In genomic region chr19:2048104-2048958, GRCh38 we compare ENCODE assay signal across 8 cellular contexts. TPM values are rescaled to one million over a fixed set of nuclear protein-coding genes. Genes with fewer than 3 reads are reported as not detected.
A peak's percentile ranks its signal among the peaks of the same experiment; 100 is the strongest.
DNase-seq lines count a peak whose midpoint lies in the region; ATAC-seq and TF ChIP-seq lines count a peak whose summit lies in the region.

No MANE protein-coding gene starts in this region.

- intact Hi-C loops in esophagus squamous epithelium (cut with DNase I) = no loop called here

- H4K20me1 ChIP-seq in DND-41 (ENCODE audit: insufficient read depth, low read length) = peaks cover 65% of the 10 kb centered on the region

- no peaks in the 10 kb centered on the region for H3K27me3 ChIP-seq in DND-41 (ENCODE audit: insufficient read depth, low read length, poor library complexity)
- H3K27me3 ChIP-seq in esophagus squamous epithelium = no peaks in the 10 kb centered on the region

- H3K9me3 ChIP-seq in DND-41 (ENCODE audit: insufficient read depth, low read length, severe bottlenecking) = no peaks in the 10 kb centered on the region
- H3K9me3 ChIP-seq in esophagus squamous epithelium = no peaks in the 10 kb centered on the region

- peaks cover 50% of the 10 kb centered on the region for H3K79me2 ChIP-seq in DND-41 (ENCODE audit: insufficient read depth, low read length)

- H2AFZ ChIP-seq in DND-41 (ENCODE audit: low read depth, low read length) = no peak overlapping the region

- DNase-seq in DND-41 = no peak
- DNase-seq in T-cell = no peak
- DNase-seq in esophagus squamous epithelium (lab: John Stamatoyannopoulos, UW) = no peak
- DNase-seq in retinal pigment epithelial cell (ENCODE audit: low read depth) = no peak
- no peak for DNase-seq in activated CD4-positive, CD25-positive, alpha-beta regulatory T cell treated with anti-CD3 and anti-CD28 coated beads, Interleukin-2, amount 50 U/mL, for 72 hours
- no peak for DNase-seq in occipital lobe (lab: John Stamatoyannopoulos, UW)
- no peak for DNase-seq in activated effector memory CD4-positive, alpha-beta T cell treated with Interleukin-2 at 50 U/mL for 16 hours

- peak overlapping the region; percentile 75 to 81 (median 78) for H3K4me3 Mint-ChIP-seq in T-cell

- peak overlapping the region in 1 of 2 experiments; percentile 89; a peak in 1 of 4 replicates for H3K4me3 ChIP-seq in DND-41 (ENCODE audit: low read depth in 1 of 2, low read length in 2 of 2)
- peak overlapping the region; percentile 94 to 99 (median 98) for H3K4me3 ChIP-seq in esophagus squamous epithelium
- H3K4me3 ChIP-seq in retinal pigment epithelial cell (ENCODE audit: low read length) = peak overlapping the region; percentile 89

- no peaks in the 10 kb centered on the region for H3K27me3 Mint-ChIP-seq in T-cell

- H3K36me3 ChIP-seq in DND-41 (ENCODE audit: insufficient read depth, low read length) (peaks cover 49% of the 10 kb centered on the region), esophagus squamous epithelium (peaks cover 21 to 60% (median 25%) of the 10 kb centered on the region in 3 donors)

- POLR2A ChIA-PET in T-cell (lab: Charles Lee) = no interaction called here

- peaks cover 46 to 63% (median 54%) of the 10 kb centered on the region in 3 donors for H3K4me1 Mint-ChIP-seq in T-cell

- H3K27ac ChIP-seq in DND-41 (ENCODE audit: low read length) = peak overlapping the region; percentile 74; the same call in 1 of the 2 replicates
- peak overlapping the region; percentile 97 to 99 (median 99) for H3K27ac ChIP-seq in esophagus squamous epithelium

- peak overlapping the region; percentile 96 for H3K4me2 ChIP-seq in DND-41 (ENCODE audit: insufficient read depth, low read length)

- peaks cover 3% of the 10 kb centered on the region for H3K36me3 Mint-ChIP-seq in T-cell

- peak overlapping the region; percentile 91; the same call in 1 of the 2 replicates for H3K9ac ChIP-seq in DND-41 (ENCODE audit: low read depth, low read length)

- H3K4me1 ChIP-seq in DND-41 (ENCODE audit: insufficient read depth, low read length) (peaks cover 53% of the 10 kb centered on the region), esophagus squamous epithelium (peaks cover 77 to 89% (median 81%) of the 10 kb centered on the region in 3 donors)

- TF ChIP-seq CTCF in DND-41 (IDR thresholded peaks at IDR 0.05; ENCODE audit: borderline replicate concordance, extremely low read depth, low read length, poor library complexity, severe bottlenecking) = no peak
- no peak for TF ChIP-seq CTCF in esophagus squamous epithelium (IDR thresholded peaks at IDR 0.05)
- no peak for TF ChIP-seq CTCF in retinal pigment epithelial cell (conservative IDR thresholded peaks at IDR 0.05; ENCODE audit: low read depth, low read length)

- CTCF ChIA-PET in T-cell (lab: Charles Lee) = no interaction called here

- peak overlapping the region; percentile 74 to 86 for H3K27ac Mint-ChIP-seq in T-cell

- no CpG with 5 or more reads among the region's 17 CpGs for WGBS in esophagus squamous epithelium, 2 donors

- ATAC-seq in DND-41 (ENCODE audit: insufficient read depth, low read depth) (no peak), T-cell (replicated peaks in 1 of 4) (no peak), GM18907 (IDR thresholded peaks at IDR 0.05; ENCODE audit: unreplicated experiment) (no peak)

- no peak for TF ChIP-seq POLR2A in esophagus squamous epithelium (IDR thresholded peaks at IDR 0.05)

- H3K9me3 Mint-ChIP-seq in T-cell = no peaks in the 10 kb centered on the region

RNA-seq across cellular contexts. Expression of gene MKNK2, which starts 2.7 kb away (rescaled TPM):
- total RNA-seq in T-cell (100 to 1,000 TPM; 196 to 242 (median 234) TPM), esophagus squamous epithelium (100 to 1,000 TPM; 147 to 300 (median 189) TPM), occipital lobe (16.8 TPM)

RNA-seq across cellular contexts. Expression of gene BTBD2, which starts 32.8 kb away (rescaled TPM):
- total RNA-seq in T-cell = 10 to 100 TPM; 52.2 to 79.8 (median 73.6) TPM
- 10 to 100 TPM; 42.3 to 79.0 (median 63.8) TPM for total RNA-seq in esophagus squamous epithelium
- total RNA-seq in occipital lobe = 49.1 TPM

RNA-seq across cellular contexts. Expression of gene MOB3A, which starts 47.8 kb away (rescaled TPM):
- 100 to 1,000 TPM in 4 of 5 donors, 10 to 100 TPM in 1; 98.6 to 162 (median 142) TPM for total RNA-seq in T-cell
- 10 to 100 TPM; 22.9 to 26.9 (median 23.6) TPM for total RNA-seq in esophagus squamous epithelium
- 14.2 TPM for total RNA-seq in occipital lobe

RNA-seq across cellular contexts. Expression of gene IZUMO4, which starts 48.4 kb away (rescaled TPM):
- total RNA-seq in T-cell (10 to 100 TPM; 14.0 to 23.5 (median 19.7) TPM), esophagus squamous epithelium (10 to 100 TPM in 1 of 4 donors, 1 to 10 TPM in 2, not detected in 1; 3.0 to 11.4 (median 3.2) TPM), occipital lobe (2.2 TPM)
